3 cellular contexts compared by ENCODE assay signal in genomic region chr12:49282302-49282701, GRCh38.
TF ChIP-seq lines count a peak whose summit lies in the region.

No MANE protein-coding gene starts in this region.

TF ChIP-seq in SK-N-SH, 30 proteins besides CTCF, POLR2A, EP300 and RAD21 (continues in another document):
- no peak for TF ChIP-seq ZBTB33 (IDR thresholded peaks at IDR 0.05; ENCODE audit: borderline replicate concordance, low read depth)
- TF ChIP-seq CHD2 (IDR thresholded peaks at IDR 0.05; ENCODE audit: low read length, partially characterized antibody), result no peak
- no peak for TF ChIP-seq FOXJ3 (CRISPR knock-in tag; IDR thresholded peaks at IDR 0.05)
- TF ChIP-seq USF2 (IDR thresholded peaks at IDR 0.05; ENCODE audit: borderline replicate concordance, low read depth, low read length), result no peak
- no peak for TF ChIP-seq JUND (IDR thresholded peaks at IDR 0.05)
- no peak for TF ChIP-seq NRF1 (IDR thresholded peaks at IDR 0.05; ENCODE audit: low read depth, low read length)
- TF ChIP-seq IRF3 (IDR thresholded peaks at IDR 0.05; ENCODE audit: low read depth, low read length), result no peak
- no peak for TF ChIP-seq SMC3 (IDR thresholded peaks at IDR 0.05; ENCODE audit: low read depth, low read length)
- no peak for TF ChIP-seq REST (IDR thresholded peaks at IDR 0.05; ENCODE audit: low read depth, low read length)
- TF ChIP-seq TEAD4 (IDR thresholded peaks at IDR 0.05; ENCODE audit: borderline replicate concordance, insufficient read depth), result no peak

TF ChIP-seq in SK-N-SH treated with all-trans-retinoic acid at 6 μM for 48 hours, 23 proteins besides CTCF, POLR2A, EP300 and RAD21:
- no peak for TF ChIP-seq SNAI2 (CRISPR knock-in tag; IDR thresholded peaks at IDR 0.05)
- no peak for TF ChIP-seq ISL1 (CRISPR knock-in tag; IDR thresholded peaks at IDR 0.05)
- TF ChIP-seq CSRNP3 (CRISPR knock-in tag; IDR thresholded peaks at IDR 0.05), result no peak
- TF ChIP-seq TSHZ2 (CRISPR knock-in tag; IDR thresholded peaks at IDR 0.05), result no peak
- TF ChIP-seq ZC3H10 (CRISPR knock-in tag; IDR thresholded peaks at IDR 0.05), result no peak
- TF ChIP-seq ZFP30 (CRISPR knock-in tag; IDR thresholded peaks at IDR 0.05), result no peak
- TF ChIP-seq RARB (CRISPR knock-in tag; IDR thresholded peaks at IDR 0.05), result no peak
- no peak for TF ChIP-seq ARNTL (CRISPR knock-in tag; IDR thresholded peaks at IDR 0.05; ENCODE audit: borderline replicate concordance, low read depth)
- no peak for TF ChIP-seq CREB5 (CRISPR knock-in tag; IDR thresholded peaks at IDR 0.05; ENCODE audit: low read depth)
- no peak for TF ChIP-seq GLIS3 (CRISPR knock-in tag; IDR thresholded peaks at IDR 0.05)
- TF ChIP-seq TCF4 (CRISPR knock-in tag; IDR thresholded peaks at IDR 0.05; ENCODE audit: borderline replicate concordance), result no peak
- TF ChIP-seq BACH2 (CRISPR knock-in tag; IDR thresholded peaks at IDR 0.05; ENCODE audit: borderline replicate concordance), result no peak

TF ChIP-seq in H1, 55 proteins besides CTCF, POLR2A, EP300 and RAD21:
- no peak for TF ChIP-seq BRCA1 (IDR thresholded peaks at IDR 0.05; ENCODE audit: low read depth, low read length)
- TF ChIP-seq ASH2L (IDR thresholded peaks at IDR 0.05; ENCODE audit: low read length), result no peak
- TF ChIP-seq POLR2AphosphoS5 (IDR thresholded peaks at IDR 0.05; ENCODE audit: low read depth, low read length), result no peak
- no peak for TF ChIP-seq CHD1 (IDR thresholded peaks at IDR 0.05; ENCODE audit: low read depth, low read length)
- no peak for TF ChIP-seq PHF8 (conservative IDR thresholded peaks at IDR 0.05; ENCODE audit: low read depth, low read length)
- TF ChIP-seq SRF (IDR thresholded peaks at IDR 0.05; ENCODE audit: low read depth, low read length), result no peak
- TF ChIP-seq MAX (IDR thresholded peaks at IDR 0.05), result no peak
- no peak for TF ChIP-seq RNF2 (IDR thresholded peaks at IDR 0.05; ENCODE audit: borderline replicate concordance, low read depth, low read length, missing control alignments, poor library complexity, severe bottlenecking)
- no peak for TF ChIP-seq KDM4A (IDR thresholded peaks at IDR 0.05; ENCODE audit: low read depth, low read length, severe bottlenecking)
- TF ChIP-seq SIN3A (conservative IDR thresholded peaks at IDR 0.05 in 1 of 2, IDR thresholded peaks at IDR 0.05 in 1 of 2; ENCODE audit: low read depth in 1 of 2, low read length in 2 of 2), result no peak
- TF ChIP-seq RXRA (IDR thresholded peaks at IDR 0.05; ENCODE audit: insufficient read depth, low read depth, low read length), result no peak
- TF ChIP-seq RFX5 (IDR thresholded peaks at IDR 0.05; ENCODE audit: borderline replicate concordance, low read depth, low read length), result no peak
- TF ChIP-seq SP2 (IDR thresholded peaks at IDR 0.05; ENCODE audit: low read length), result no peak
- TF ChIP-seq SIX5 (IDR thresholded peaks at IDR 0.05; ENCODE audit: low read depth, low read length), result no peak
- TF ChIP-seq CHD7 (IDR thresholded peaks at IDR 0.05; ENCODE audit: insufficient replicate concordance, low read length), result no peak
- no peak for TF ChIP-seq TBP (IDR thresholded peaks at IDR 0.05; ENCODE audit: low read depth, low read length)
TF ChIP-seq in H1: peak in this region for 0.
